In genomic region chr3:23945653-23945902, GRCh38 we compare ENCODE assay signal across 8 cellular contexts. TPM values are rescaled to one million over a fixed set of nuclear protein-coding genes. Genes with fewer than 3 reads are reported as not detected.
A peak's percentile ranks its signal among the peaks of the same experiment; 100 is the strongest.
DNase-seq lines count a peak whose midpoint lies in the region; TF ChIP-seq lines count a peak whose summit lies in the region.

No MANE protein-coding gene starts in this region.

- H3K27ac Mint-ChIP-seq in CD4-positive, alpha-beta memory T cell: peak overlapping the region in 3 of 7 donors; percentile 23 to 96 (median 63)

- no peak overlapping the region for H2AFZ ChIP-seq in OCI-LY7 (ENCODE audit: low read length)
- H2AFZ ChIP-seq in parathyroid adenoma: no peak overlapping the region

- H3K9ac ChIP-seq in parathyroid adenoma: no peak overlapping the region

- H3K9me3 Mint-ChIP-seq in CD4-positive, alpha-beta memory T cell: no peaks in the 10 kb centered on the region

- TF ChIP-seq CTCF in OCI-LY7 (conservative IDR thresholded peaks at IDR 0.05; ENCODE audit: low read length) (no peak), parathyroid adenoma (IDR thresholded peaks at IDR 0.05) (no peak)

- H3K9me2 ChIP-seq in OCI-LY7 (ENCODE audit: insufficient read depth, low read length): no peaks in the 10 kb centered on the region

- H3K27ac ChIP-seq in CD4-positive, alpha-beta memory T cell (ENCODE audit: low read depth, low read length): peak overlapping the region; percentile 94
- H3K27ac ChIP-seq in OCI-LY7 (ENCODE audit: low read depth, low read length, poor library complexity, severe bottlenecking): peak overlapping the region; percentile 54
- peak overlapping the region; percentile 98 to 99 for H3K27ac ChIP-seq in esophagus (ENCODE audit: low read depth in 2 of 2, low read length in 1 of 2)
- peak overlapping the region; percentile 77 for H3K27ac ChIP-seq in parathyroid adenoma

- no peak for DNase-seq in CD4-positive, alpha-beta memory T cell
- DNase-seq in OCI-LY7 (ENCODE audit: low spot score) (no peak), NCI-H1048 (lab: John Stamatoyannopoulos, UW) (no peak), cortex of kidney (lab: John Stamatoyannopoulos, UW) (no peak), mesenteric fat pad (ENCODE audit: low spot score) (no peak)
- DNase-seq in activated effector memory CD4-positive, alpha-beta T cell treated with anti-CD3 and anti-CD28 coated beads, Interleukin-2, amount 50 U/mL, for 16 hours: no peak

- peaks cover 35 to 55% (median 42%) of the 10 kb centered on the region in 4 donors for H3K4me1 Mint-ChIP-seq in CD4-positive, alpha-beta memory T cell

- no peaks in the 10 kb centered on the region for H3K27me3 Mint-ChIP-seq in CD4-positive, alpha-beta memory T cell

- no peaks in the 10 kb centered on the region for H4K20me1 ChIP-seq in OCI-LY7 (ENCODE audit: insufficient read depth, low read length)

- peaks cover 50% of the 10 kb centered on the region for H3K4me1 ChIP-seq in CD4-positive, alpha-beta memory T cell (ENCODE audit: insufficient read depth, low read length)
- H3K4me1 ChIP-seq in OCI-LY7 (ENCODE audit: insufficient read depth, low read length, poor library complexity, severe bottlenecking): peaks cover 33% of the 10 kb centered on the region
- H3K4me1 ChIP-seq in esophagus (ENCODE audit: control insufficient read depth in 2 of 2, insufficient read depth in 2 of 2, low read length in 1 of 2): peaks cover 0 to 3% of the 10 kb centered on the region in 2 donors
- H3K4me1 ChIP-seq in parathyroid adenoma: peaks cover 25% of the 10 kb centered on the region

- no peaks in the 10 kb centered on the region for H3K27me3 ChIP-seq in CD4-positive, alpha-beta memory T cell (ENCODE audit: insufficient read depth, low read length)
- H3K27me3 ChIP-seq in esophagus (ENCODE audit: control insufficient read depth in 1 of 2, insufficient read depth in 2 of 2, low read length in 2 of 2) (no peaks in the 10 kb centered on the region), parathyroid adenoma (ENCODE audit: control insufficient read depth, insufficient read depth, low read length) (no peaks in the 10 kb centered on the region)

- intact Hi-C loops in CD4-positive, alpha-beta memory T cell (cut with micrococcal nuclease): loop anchor here (1.0 to 2.0 kb wide), 5 partner anchors 28 to 1837 kb away; partner anchors contain the start of genes NGLY1, RPL15 and TOP2B
- intact Hi-C loops in OCI-LY7 (cut with micrococcal nuclease; ENCODE audit: unreplicated experiment): loop anchor here (1.0 to 10.0 kb wide), 7 partner anchors 28 to 743 kb away; partner anchors contain the start of genes RPL15, UBE2E1 and UBE2E2

- POLR2A ChIA-PET in CD4-positive, alpha-beta memory T cell (lab: Charles Lee; ENCODE audit: partially characterized antibody): interaction anchor here (1.1 to 8.8 kb wide), 2 partner anchors 28 to 103 kb away, joined by 4 to 142 read pairs; partner anchors contain the start of genes NKIRAS1 and RPL15
- POLR2A ChIA-PET in OCI-LY7 (lab: Charles Lee): no interaction called here

- H3K79me2 ChIP-seq in OCI-LY7 (ENCODE audit: insufficient read depth, low read depth, low read length): peaks cover 9% of the 10 kb centered on the region; the same call in 1 of the 2 replicates
- H3K79me2 ChIP-seq in parathyroid adenoma: peaks cover 28% of the 10 kb centered on the region

- H3K4me3 ChIP-seq in CD4-positive, alpha-beta memory T cell (ENCODE audit: low read length in 2 of 2): peak overlapping the region in 1 of 2 donors; percentile 58
- H3K4me3 ChIP-seq in OCI-LY7 (ENCODE audit: low read depth, low read length, poor library complexity, severe bottlenecking) (peak overlapping the region; percentile 72), esophagus (ENCODE audit: low read depth in 1 of 2, low read length in 2 of 2) (peak overlapping the region; percentile 87 to 92), parathyroid adenoma (ENCODE audit: low read depth, low read length) (peak overlapping the region; percentile 38)

- peak overlapping the region in 5 of 8 donors; percentile 36 to 69 (median 58) for H3K4me3 Mint-ChIP-seq in CD4-positive, alpha-beta memory T cell

- whole genome bisulfite sequencing in esophagus, 2 donors: 0 to 1% methylated on average over 26 to 38 of the region's 38 CpGs

- no TSS peak for BruUV-seq in OCI-LY7 (replicated peaks; lab: Mats Ljungman, UMichigan)

- H3K4me2 ChIP-seq in OCI-LY7 (ENCODE audit: low read length) (peak overlapping the region; percentile 92), parathyroid adenoma (ENCODE audit: low read length) (no peak overlapping the region)

- H3K36me3 Mint-ChIP-seq in CD4-positive, alpha-beta memory T cell: peaks cover 15 to 22% of the 10 kb centered on the region in 2 donors

- H3K36me3 ChIP-seq in CD4-positive, alpha-beta memory T cell (ENCODE audit: insufficient read depth, low read length): no peaks in the 10 kb centered on the region
- H3K36me3 ChIP-seq in OCI-LY7 (ENCODE audit: insufficient read depth, low read length) (no peaks in the 10 kb centered on the region), esophagus (ENCODE audit: control insufficient read depth in 2 of 2, insufficient read depth in 2 of 2, low read length in 1 of 2) (no peaks in the 10 kb centered on the region), parathyroid adenoma (ENCODE audit: control insufficient read depth, insufficient read depth, low read length) (no peaks in the 10 kb centered on the region)

- CTCF ChIA-PET in CD4-positive, alpha-beta memory T cell (lab: Charles Lee; ENCODE audit: partially characterized antibody): interaction anchor here (1.0 to 1.4 kb wide), 2 partner anchors 29 to 57 kb away, joined by 4 to 5 read pairs; partner anchors contain the start of genes NKIRAS1 and RPL15
- CTCF ChIA-PET in OCI-LY7 (lab: Charles Lee; ENCODE audit: unreplicated experiment): no interaction called here

- H3K9me3 ChIP-seq in CD4-positive, alpha-beta memory T cell (ENCODE audit: control insufficient read depth in 1 of 2, low read length in 2 of 2): no peaks in the 10 kb centered on the region
- no peaks in the 10 kb centered on the region for H3K9me3 ChIP-seq in OCI-LY7 (ENCODE audit: low read length)
- no peaks in the 10 kb centered on the region for H3K9me3 ChIP-seq in esophagus (ENCODE audit: control insufficient read depth in 2 of 2, insufficient read depth in 1 of 2, low read depth in 1 of 2, low read length in 1 of 2)
- H3K9me3 ChIP-seq in parathyroid adenoma (ENCODE audit: control insufficient read depth, low read length): no peaks in the 10 kb centered on the region

RNA-seq across cellular contexts. Expression of gene NR1D2, which starts 0.5 kb away (rescaled TPM):
- 10 to 100 TPM; 62.2 to 68.1 TPM for total RNA-seq in CD4-positive, alpha-beta memory T cell
- polyA plus RNA-seq in CD4-positive, alpha-beta memory T cell: 10 to 100 TPM; 28.1 to 70.5 TPM
- total RNA-seq in OCI-LY7 (2014; rRNA removed; shearing (Covaris generic)): 5.0 and 7.9 TPM in 2 replicates
- total RNA-seq in OCI-LY7 (2022) (5.7 and 8.8 TPM in 2 replicates), mesenteric fat pad (19.4 TPM)
- polyA plus RNA-seq in esophagus: 1 to 10 TPM; 8.6 to 9.3 TPM

RNA-seq across cellular contexts. Expression of gene RPL15, which starts 28.6 kb away (rescaled TPM):
- total RNA-seq in CD4-positive, alpha-beta memory T cell: 1,000 to 10,000 TPM; 1,856 to 2,010 TPM
- polyA plus RNA-seq in CD4-positive, alpha-beta memory T cell: 1,000 to 10,000 TPM; 4,646 to 4,720 TPM
- 2,205 and 2,390 TPM in 2 replicates for total RNA-seq in OCI-LY7 (2014; rRNA removed; shearing (Covaris generic))
- 2,355 and 2,716 TPM in 2 replicates for total RNA-seq in OCI-LY7 (2022)
- 1,000 to 10,000 TPM; 2,505 to 3,173 TPM for polyA plus RNA-seq in esophagus
- total RNA-seq in mesenteric fat pad: 1,360 TPM

RNA-seq across cellular contexts. Expression of gene NKIRAS1, which starts 28.8 kb away (rescaled TPM):
- 1 to 10 TPM; 5.2 to 5.3 TPM for total RNA-seq in CD4-positive, alpha-beta memory T cell
- 1 to 10 TPM; 3.4 to 3.8 TPM for polyA plus RNA-seq in CD4-positive, alpha-beta memory T cell
- total RNA-seq in OCI-LY7 (2014; rRNA removed; shearing (Covaris generic)): 4.0 and 4.1 TPM in 2 replicates
- total RNA-seq in OCI-LY7 (2022): 3.7 and 4.7 TPM in 2 replicates
- 1 to 10 TPM; 4.9 to 5.4 TPM for polyA plus RNA-seq in esophagus
- 15.7 TPM for total RNA-seq in mesenteric fat pad
